27 cellular contexts compared by ENCODE assay signal in genomic region chr11:20293531-20293930, GRCh38.
"Had no signal": no experiment of that assay in that cellular context is flagged by ENCODE, and none has a peak within 500 bp of the region (broad histone marks: within the 10 kb centered on the region; RNA-seq: fewer than 3 reads in every experiment).

No MANE protein-coding gene starts in this region.

- H3K27ac ChIP-seq: stomach, suprapubic skin, testis, thoracic aorta, thyroid gland, tibial artery, tibial nerve, transverse colon, upper lobe of left lung, upper lobe of right lung, uterus, vagina had no signal

- DNase-seq: stimulated activated CD4-positive, alpha-beta T cell treated with anti-CD3 and anti-CD28 coated beads, Interleukin-2, amount 100 ng/mL, for 48 hours; stimulated activated CD4-positive, alpha-beta T cell treated with anti-CD3 and anti-CD28 coated beads, Interleukin-4, amount 100 ng/mL, for 1 hour; stimulated activated CD4-positive, alpha-beta T cell treated with anti-CD3 and anti-CD28 coated beads, Interleukin-4, amount 100 ng/mL, for 24 hours; stimulated activated CD4-positive, alpha-beta T cell treated with anti-CD3 and anti-CD28 coated beads, Interleukin-4, amount 100 ng/mL, for 4 hours; stimulated activated CD8-positive, alpha-beta memory T cell treated with anti-CD3 and anti-CD28 coated beads, Interleukin-4, amount 100 ng/mL, for 48 hours; stimulated activated naive B cell treated with anti-CD40 and anti-IgM and Interleukin-4, amounts not matched to agents 10 μg/mL and 1 μg/mL and 100 μg/mL, for 72 hours; stimulated activated naive CD4-positive, alpha-beta T cell; stimulated activated naive CD4-positive, alpha-beta T cell treated with Interleukin-2 at 50 U/mL for 16 hours; stimulated activated naive CD8-positive, alpha-beta T cell treated with anti-CD3 and anti-CD28 coated beads, Interleukin-15, amount 100 ng/mL, for 72 hours; stimulated activated naive CD8-positive, alpha-beta T cell treated with anti-CD3 and anti-CD28 coated beads, Interleukin-15, Interleukin-2, amounts not matched to agents 100 U/mL and 50 U/mL, for 24 hours; stomach; substantia nigra; testis; thyroid gland; tibial artery; transverse colon; trophoblast cell; upper lobe of left lung; upper lobe of right lung; uterus had no signal

- ATAC-seq: stimulated activated effector memory CD8-positive, alpha-beta T cell treated with anti-CD3 and anti-CD28 coated beads, Interleukin-12 subunit alpha, Interleukin-12 subunit beta, amount 100 ng/mL, for 72 hours; stimulated activated memory B cell treated with anti-CD40 and anti-IgM and Interleukin-4, amounts not matched to agents 10 μg/mL and 1 μg/mL and 100 μg/mL, for 72 hours; stimulated activated naive B cell treated with anti-CD40 and anti-IgM and Interleukin-4, amounts not matched to agents 10 μg/mL and 1 μg/mL and 100 μg/mL, for 72 hours; stimulated activated naive CD8-positive, alpha-beta T cell treated with anti-CD3 and anti-CD28 coated beads, Interleukin-15, amount 100 ng/mL, for 72 hours; stimulated activated naive CD8-positive, alpha-beta T cell treated with anti-CD3 and anti-CD28 coated beads, Interleukin-15, Interleukin-2, amounts not matched to agents 100 U/mL and 50 U/mL, for 24 hours; upper lobe of right lung had no signal

- FAIRE-seq: urothelium cell line had no signal

- H3K9me3 ChIP-seq: stomach, suprapubic skin, testis, thoracic aorta, thyroid gland, tibial artery, tibial nerve, transverse colon, upper lobe of left lung, upper lobe of right lung, uterus, vagina had no signal

- H3K36me3 ChIP-seq: stomach, suprapubic skin, thoracic aorta, thyroid gland, tibial artery, tibial nerve, transverse colon, upper lobe of left lung, upper lobe of right lung, uterus, vagina had no signal

- H3K4me1 ChIP-seq: stomach, suprapubic skin, testis, thyroid gland, tibial artery, tibial nerve, transverse colon, upper lobe of left lung, upper lobe of right lung, uterus, vagina had no signal

- H3K27me3 ChIP-seq: stomach, testis, thyroid gland, tibial artery, tibial nerve, transverse colon, upper lobe of left lung, uterus, vagina had no signal

- H3K4me3 ChIP-seq: stomach, suprapubic skin, testis, thoracic aorta, thyroid gland, tibial artery, tibial nerve, transverse colon, upper lobe of left lung, upper lobe of right lung, uterus, vagina had no signal
